27 cellular contexts compared by ENCODE assay signal in the genomic region with DNA sequence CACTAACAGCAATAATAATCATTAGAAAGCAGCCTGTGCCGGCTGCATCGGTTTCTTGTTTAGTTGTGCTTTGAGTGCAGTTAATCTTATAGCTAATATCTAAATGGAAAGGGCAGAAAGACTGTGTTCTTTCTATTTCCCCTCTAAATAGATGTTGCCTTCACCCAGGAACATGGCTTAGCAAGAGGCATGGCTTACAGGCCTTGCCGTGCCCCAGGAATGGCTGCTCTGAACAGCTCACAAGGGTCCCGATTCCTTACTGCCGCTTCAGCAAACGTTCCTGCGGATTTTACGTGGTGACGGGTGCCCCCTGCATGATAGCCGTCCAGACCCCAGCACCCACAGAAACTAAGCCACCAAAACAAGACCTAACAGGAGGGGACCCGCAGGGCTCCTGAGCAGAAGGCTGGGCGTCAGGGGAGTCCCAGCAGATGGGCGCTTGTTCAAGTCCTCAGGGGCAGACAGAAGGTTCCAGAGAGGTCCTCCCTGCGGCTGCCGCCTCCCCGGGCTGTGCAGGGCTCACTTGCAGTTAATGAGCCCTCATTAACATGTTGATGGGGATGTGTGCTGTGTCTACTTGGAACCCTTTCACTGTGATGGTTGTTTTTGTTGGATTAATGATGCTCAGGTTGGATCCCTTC. TPM values are rescaled to one million over a fixed set of nuclear protein-coding genes. Genes with fewer than 3 reads are reported as not detected.
"Had no signal": no experiment of that assay in that cellular context is flagged by ENCODE, and none has a peak within 500 bp of the region (broad histone marks: within the 10 kb centered on the region; RNA-seq: fewer than 3 reads in every experiment).

No MANE protein-coding gene starts in this region.

- H3K27me3 ChIP-seq: neural progenitor cell, right lobe of liver, upper lobe of left lung, uterus had no signal

- H3K4me1 Mint-ChIP-seq: immature natural killer cell; mesothelial cell of epicardium; natural killer cell; stimulated activated memory B cell treated with anti-CD40 and anti-IgM and Interleukin-4, amounts not matched to agents 10 μg/mL and 1 μg/mL and 100 μg/mL, for 72 hours had no signal

- H3K4me2 ChIP-seq: neural progenitor cell had no signal

- H3K4me3 Mint-ChIP-seq: immature natural killer cell; memory B cell; mesothelial cell of epicardium; natural killer cell; neural progenitor cell; stimulated activated memory B cell treated with anti-CD40 and anti-IgM and Interleukin-4, amounts not matched to agents 10 μg/mL and 1 μg/mL and 100 μg/mL, for 72 hours; stimulated activated naive CD8-positive, alpha-beta T cell treated with anti-CD3 and anti-CD28 coated beads, Interleukin-15, Interleukin-2, amounts not matched to agents 100 ng/mL and 50 ng/mL, for 24 hours had no signal

- H3K36me3 Mint-ChIP-seq: natural killer cell, neural progenitor cell had no signal

- H2AFZ ChIP-seq: neural progenitor cell, parathyroid adenoma had no signal

- H3K4me3 ChIP-seq: esophagus squamous epithelium, gastroesophageal sphincter, left ventricle myocardium inferior, lower lobe of right lung, neural progenitor cell, psoas muscle, right lobe of liver, tibial artery, upper lobe of left lung, uterus had no signal

- ATAC-seq: gastroesophageal sphincter, left cardiac atrium, lower lobe of right lung, natural killer cell, psoas muscle, right lobe of liver had no signal

- H3K4me1 ChIP-seq: esophagus squamous epithelium, gastroesophageal sphincter, left ventricle myocardium inferior, lower lobe of right lung, neural progenitor cell, parathyroid adenoma, psoas muscle, right lobe of liver, tibial artery, upper lobe of left lung, uterus had no signal

- H3K27ac ChIP-seq: esophagus squamous epithelium, gastroesophageal sphincter, left ventricle myocardium inferior, lower lobe of right lung, neural progenitor cell, parathyroid adenoma, psoas muscle, right lobe of liver, tibial artery, upper lobe of left lung, uterus had no signal

- H3K27ac Mint-ChIP-seq: immature natural killer cell; memory B cell; mesothelial cell of epicardium; natural killer cell; neural progenitor cell; stimulated activated memory B cell treated with anti-CD40 and anti-IgM and Interleukin-4, amounts not matched to agents 10 μg/mL and 1 μg/mL and 100 μg/mL, for 72 hours; stimulated activated naive CD8-positive, alpha-beta T cell treated with anti-CD3 and anti-CD28 coated beads, Interleukin-15, Interleukin-2, amounts not matched to agents 100 ng/mL and 50 ng/mL, for 24 hours had no signal

- H3K36me3 ChIP-seq: esophagus squamous epithelium, gastroesophageal sphincter, left ventricle myocardium inferior, lower lobe of right lung, neural progenitor cell, right lobe of liver, tibial artery, upper lobe of left lung, uterus had no signal

- DNase-seq: dermis blood vessel endothelial cell; esophagus squamous epithelium; foreskin fibroblast; immature natural killer cell; left cardiac atrium; lower lobe of right lung; natural killer cell; occipital lobe; psoas muscle; retina; stimulated activated CD4-positive, alpha-beta T cell treated with anti-CD3 and anti-CD28 coated beads, Interleukin-4, amount 100 ng/mL, for 1 hour; tibial artery; upper lobe of left lung; uterus had no signal

- H3K79me2 ChIP-seq: parathyroid adenoma had no signal

RNA-seq across cellular contexts. Expression of a gene that starts 52.5 kb away (rescaled TPM):
- total RNA-seq: dermis blood vessel endothelial cell, epithelial cell of proximal tubule, esophagus squamous epithelium, left cardiac atrium, left ventricle myocardium inferior, mesothelial cell of epicardium, myocyte, occipital lobe, psoas muscle, temporal lobe, uterus had no signal
- polyA plus RNA-seq: keratinocyte had no signal
